8 cellular contexts compared by ENCODE assay signal in the genomic region with DNA sequence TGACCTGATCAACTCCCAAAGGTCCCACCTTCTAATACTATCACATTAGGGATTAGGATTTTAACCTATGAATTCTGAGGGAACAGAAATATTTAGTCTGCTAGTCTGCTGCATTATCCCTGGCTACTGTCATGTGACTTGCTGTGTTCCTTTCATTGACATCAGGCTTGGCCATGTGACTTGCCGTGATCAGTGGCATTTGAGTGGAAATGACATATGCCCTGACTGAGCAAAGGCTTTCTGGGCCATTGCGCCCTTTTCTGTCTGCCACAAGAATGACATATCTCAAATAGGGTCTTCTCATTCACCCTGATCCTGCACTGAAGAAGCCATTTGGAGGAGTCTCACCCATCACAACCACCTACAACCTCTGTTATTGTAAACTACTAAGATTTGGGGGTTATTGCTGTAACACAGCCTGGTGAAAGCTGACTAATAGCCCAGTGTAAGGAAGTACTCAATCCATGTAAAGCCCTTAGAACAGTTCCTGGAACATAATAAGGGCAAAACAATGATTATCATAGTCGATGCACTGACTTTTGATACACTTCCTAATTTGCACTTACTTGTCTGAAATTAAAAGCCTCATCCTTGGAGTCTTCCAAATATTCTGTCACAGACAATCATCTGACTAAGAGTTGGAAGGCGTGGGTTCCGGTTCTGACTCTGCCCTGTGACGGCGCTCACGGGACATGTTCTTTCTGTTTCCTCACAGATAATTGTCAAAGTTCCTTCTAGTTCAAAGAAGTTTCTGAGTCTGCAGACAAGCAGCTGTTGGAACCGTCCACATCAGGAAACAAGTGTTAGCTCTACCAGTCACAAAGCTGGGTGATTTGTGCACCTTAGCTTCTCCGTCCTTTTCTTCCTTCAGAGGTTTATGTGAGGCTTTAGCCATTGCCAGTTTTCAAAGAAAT. TPM values are rescaled to one million over a fixed set of nuclear protein-coding genes. Genes with fewer than 3 reads are reported as not detected.
DNase-seq lines count a peak whose midpoint lies in the region; ATAC-seq lines count a peak whose summit lies in the region.
"Had no signal": no experiment of that assay in that cellular context is flagged by ENCODE, and none has a peak within 500 bp of the region (broad histone marks: within the 10 kb centered on the region; RNA-seq: fewer than 3 reads in every experiment).

No MANE protein-coding gene starts in this region.

- DNase-seq in MV-4-11 (lab: John Stamatoyannopoulos, UW) (peak; percentile 20), right cardiac atrium (peak; percentile 72 to 86 (median 80)), DMS114 treated with DMSO at 0.1 percent for 48 hours (lab: John Stamatoyannopoulos, UW; ENCODE audit: unreplicated experiment) (no peak)
- peak; percentile 70 to 71 for DNase-seq in activated T-cell treated with anti-CD3 and anti-CD28 coated beads, Interleukin-2, amount 50 U/mL, for 48 hours
- DNase-seq in stimulated activated CD8-positive, alpha-beta memory T cell treated with anti-CD3 and anti-CD28 coated beads, Interleukin-12 subunit alpha, Interleukin-12 subunit beta, amount 100 ng/mL, for 1 hour (ENCODE audit: low read depth): peak; percentile 39

- peak overlapping the region; percentile 43 for H3K27ac ChIP-seq in right cardiac atrium (ENCODE audit: low read length)

- 50% methylated on average over 10 of the region's 10 CpGs for WGBS in right cardiac atrium

- no peak overlapping the region for H3K4me3 ChIP-seq in right cardiac atrium (ENCODE audit: low read length)

- intact Hi-C loops in right cardiac atrium (cut with DNase I): no loop called here

- no peaks in the 10 kb centered on the region for H3K27me3 ChIP-seq in right cardiac atrium (ENCODE audit: control insufficient read depth, insufficient read depth)

- H3K9me3 ChIP-seq in right cardiac atrium (ENCODE audit: control insufficient read depth, low read length): no peaks in the 10 kb centered on the region

- peaks cover 3% of the 10 kb centered on the region for H3K4me1 ChIP-seq in right cardiac atrium (ENCODE audit: control insufficient read depth, insufficient read depth, low read length)

- ATAC-seq in GM21390 (IDR thresholded peaks at IDR 0.05; ENCODE audit: unreplicated experiment): peak; percentile 59
- peak; percentile 80 to 91 for ATAC-seq in right cardiac atrium
- ATAC-seq in HG03135 (IDR thresholded peaks at IDR 0.05; ENCODE audit: unreplicated experiment): no peak

RNA-seq across cellular contexts. Expression of a gene that starts 33.2 kb away (rescaled TPM):
- total RNA-seq in right cardiac atrium: 10 to 100 TPM in 1 of 4 donors, 1 to 10 TPM in 3; 9.0 to 10.6 (median 9.2) TPM
- 4.3 TPM for polyA plus RNA-seq in right cardiac atrium
- total RNA-seq: lung microvascular endothelial cell had no signal
